ENCODE assay signal across 1 cellular context in the genomic region with DNA sequence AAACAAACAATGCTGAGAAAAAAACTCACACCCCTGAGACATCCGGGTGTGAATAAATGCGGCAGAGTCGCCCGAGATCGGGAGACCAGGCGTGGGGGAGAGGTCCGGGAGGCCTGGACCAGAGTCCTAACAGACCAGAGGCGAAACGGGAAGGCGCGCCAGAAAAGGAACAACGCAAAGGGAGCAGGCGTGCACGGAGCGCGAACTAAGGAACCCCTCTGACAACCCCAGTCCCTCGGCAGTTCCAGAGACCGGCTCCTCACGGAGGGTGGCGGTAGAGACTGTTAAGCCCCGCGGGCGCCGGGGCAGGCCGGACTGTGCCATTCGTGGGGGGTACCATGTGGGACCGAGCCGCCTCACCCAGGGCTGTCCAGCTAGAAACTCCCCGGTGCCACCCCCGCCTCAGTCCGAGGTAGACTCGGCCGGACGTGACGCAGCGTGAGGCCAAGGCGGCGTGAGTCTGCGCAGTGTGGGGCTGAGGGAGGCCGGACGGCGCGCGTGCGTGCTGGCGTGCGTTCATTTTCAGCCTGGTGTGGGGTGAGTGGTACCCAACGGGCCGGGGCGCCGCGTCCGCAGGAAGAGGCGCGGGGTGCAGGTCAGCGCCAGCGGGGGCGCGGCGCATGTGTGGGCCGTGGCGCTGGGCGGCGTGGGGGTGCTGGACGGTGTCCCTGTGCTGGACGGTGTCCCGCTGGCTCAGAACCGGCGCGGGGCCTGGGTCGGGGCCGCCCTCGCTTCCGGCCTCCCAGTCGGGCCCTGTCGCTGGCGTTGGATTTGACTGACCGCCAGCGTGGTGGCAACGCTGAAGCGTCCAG.
A peak's percentile ranks its signal among the peaks of the same experiment; 100 is the strongest.
TF ChIP-seq lines count a peak whose summit lies in the region.

TSS of gene PARK7 (plus strand) at position 513 of the 812 bp plus-strand sequence. CDS start 1,075 bp downstream, outside the sequence.

TF ChIP-seq in GM12878, 131 proteins besides CTCF, POLR2A, EP300 and RAD21 (continued from another document and continues in another):
- peak; percentile 98 for TF ChIP-seq FOXK2 (IDR thresholded peaks at IDR 0.05)
- TF ChIP-seq EED (IDR thresholded peaks at IDR 0.05; ENCODE audit: low read depth), result peak; percentile 54; the same call in 1 of the 2 replicates
- TF ChIP-seq DPF2 (IDR thresholded peaks at IDR 0.05), result peak; percentile 81; the same call in 1 of the 2 replicates
- peak; percentile 77; the same call in 1 of the 2 replicates for TF ChIP-seq ZNF217 (IDR thresholded peaks at IDR 0.05)
- no peak for TF ChIP-seq ASH2L (IDR thresholded peaks at IDR 0.05; ENCODE audit: borderline replicate concordance, low read depth)
- no peak for TF ChIP-seq E2F8 (IDR thresholded peaks at IDR 0.05; ENCODE audit: low read depth, partially characterized antibody)
- no peak for TF ChIP-seq ETV6 (conservative IDR thresholded peaks at IDR 0.05 in 1 of 2, IDR thresholded peaks at IDR 0.05 in 1 of 2; ENCODE audit: borderline replicate concordance in 1 of 2, low read depth in 1 of 2)
- TF ChIP-seq WRNIP1 (IDR thresholded peaks at IDR 0.05; ENCODE audit: borderline replicate concordance, low read depth, low read length), result no peak; the same call in 1 of the 2 replicates
- peak; percentile 61 for TF ChIP-seq SKIL (IDR thresholded peaks at IDR 0.05; ENCODE audit: low read depth, poor library complexity, severe bottlenecking)
- TF ChIP-seq MTA2 (IDR thresholded peaks at IDR 0.05; ENCODE audit: low read depth), result no peak
- TF ChIP-seq BCL3 (IDR thresholded peaks at IDR 0.05; ENCODE audit: borderline replicate concordance, insufficient read depth, low read depth, low read length, poor library complexity, severe bottlenecking), result no peak
- TF ChIP-seq RFX5 (IDR thresholded peaks at IDR 0.05; ENCODE audit: low read depth, low read length), result no peak
- TF ChIP-seq CBX3 (IDR thresholded peaks at IDR 0.05; ENCODE audit: borderline replicate concordance, low read depth), result no peak
- TF ChIP-seq BACH1 (IDR thresholded peaks at IDR 0.05; ENCODE audit: borderline replicate concordance), result peak; percentile 40
- TF ChIP-seq, protein P1, sequence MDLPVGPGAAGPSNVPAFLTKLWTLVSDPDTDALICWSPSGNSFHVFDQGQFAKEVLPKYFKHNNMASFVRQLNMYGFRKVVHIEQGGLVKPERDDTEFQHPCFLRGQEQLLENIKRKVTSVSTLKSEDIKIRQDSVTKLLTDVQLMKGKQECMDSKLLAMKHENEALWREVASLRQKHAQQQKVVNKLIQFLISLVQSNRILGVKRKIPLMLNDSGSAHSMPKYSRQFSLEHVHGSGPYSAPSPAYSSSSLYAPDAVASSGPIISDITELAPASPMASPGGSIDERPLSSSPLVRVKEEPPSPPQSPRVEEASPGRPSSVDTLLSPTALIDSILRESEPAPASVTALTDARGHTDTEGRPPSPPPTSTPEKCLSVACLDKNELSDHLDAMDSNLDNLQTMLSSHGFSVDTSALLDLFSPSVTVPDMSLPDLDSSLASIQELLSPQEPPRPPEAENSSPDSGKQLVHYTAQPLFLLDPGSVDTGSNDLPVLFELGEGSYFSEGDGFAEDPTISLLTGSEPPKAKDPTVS (IDR thresholded peaks at IDR 0.05; ENCODE audit: low read depth, low read length), result no peak
- TF ChIP-seq SREBF1 (IDR thresholded peaks at IDR 0.05; ENCODE audit: low read length), result peak; percentile 99
- 0 out of 2 replicates have a peak, but pooled peaks have one; percentile 14 for TF ChIP-seq REST (IDR thresholded peaks at IDR 0.05; ENCODE audit: low read depth, low read length)
- TF ChIP-seq JUNB (IDR thresholded peaks at IDR 0.05), result peak; percentile 8; the same call in 1 of the 2 replicates
- no peak for TF ChIP-seq PAX8 (IDR thresholded peaks at IDR 0.05)
- TF ChIP-seq IKZF2 (IDR thresholded peaks at IDR 0.05), result peak in 1 of 2 experiments; percentile 16; a peak in 1 of 4 replicates
- TF ChIP-seq NR2C1 (IDR thresholded peaks at IDR 0.05), result peak; percentile 66
- peak; percentile 94 for TF ChIP-seq TAF1 (IDR thresholded peaks at IDR 0.05; ENCODE audit: borderline replicate concordance, low read depth, low read length)
- peak; percentile 26; the same call in 1 of the 2 replicates for TF ChIP-seq STAT1 (conservative IDR thresholded peaks at IDR 0.05)
- TF ChIP-seq IRF5 (IDR thresholded peaks at IDR 0.05; ENCODE audit: borderline replicate concordance), result no peak
- TF ChIP-seq HCFC1 (IDR thresholded peaks at IDR 0.05; ENCODE audit: low read length), result peak; percentile 68
- TF ChIP-seq ZBTB11 (CRISPR knock-in tag; IDR thresholded peaks at IDR 0.05), result no peak
- TF ChIP-seq ESRRA (IDR thresholded peaks at IDR 0.05; ENCODE audit: low read length), result no peak
- peak; percentile 83 for TF ChIP-seq ZBTB40 (IDR thresholded peaks at IDR 0.05; ENCODE audit: borderline replicate concordance)
- TF ChIP-seq RCOR1 (conservative IDR thresholded peaks at IDR 0.05; ENCODE audit: low read depth, low read length), result no peak
